Comparison of ENCODE assay signal across 15 cellular contexts in genomic region chr15:38377547-38378161, GRCh38.
DNase-seq lines count a peak whose midpoint lies in the region; ATAC-seq and TF ChIP-seq lines count a peak whose summit lies in the region.
"Had no signal": no experiment of that assay in that cellular context is flagged by ENCODE, and none has a peak within 500 bp of the region (broad histone marks: within the 10 kb centered on the region; RNA-seq: fewer than 3 reads in every experiment).

No MANE protein-coding gene starts in this region.

- H2BK15ac ChIP-seq in neuronal stem cell (ENCODE audit: low read length) = no peak overlapping the region

- ATAC-seq in left cardiac atrium (peak; percentile 27 to 33), upper lobe of left lung (ENCODE audit: low FRiP score in 2 of 2) (peak in 1 of 2 donors; percentile 13)
- ATAC-seq in activated naive CD8-positive, alpha-beta T cell treated with anti-CD3 and anti-CD28 coated beads, Interleukin-2, amount 50 U/mL, for 24 hours = no peak
- ATAC-seq: activated T-helper 17 cell treated with anti-CD3 and anti-CD28 coated beads, Interleukin-2, amount 50 U/mL, for 72 hours; foreskin keratinocyte had no signal

- H2BK120ac ChIP-seq in neuronal stem cell (ENCODE audit: low read depth, low read length) = no peak overlapping the region

- intact Hi-C loops in colonic mucosa (cut with DNase I) = no loop called here
- intact Hi-C loops in left cardiac atrium (cut with DNase I) = no loop called here

- H3K4me3 Mint-ChIP-seq in activated naive CD8-positive, alpha-beta T cell treated with anti-CD3 and anti-CD28 coated beads, Interleukin-2, amount 50 U/mL, for 24 hours = no peak overlapping the region
- H3K4me3 Mint-ChIP-seq: activated T-helper 17 cell treated with anti-CD3 and anti-CD28 coated beads, Interleukin-2, amount 50 U/mL, for 72 hours had no signal

- H3K4ac ChIP-seq in neuronal stem cell (ENCODE audit: low read length) = no peak overlapping the region

- no peak overlapping the region for H3K4me2 ChIP-seq in neuronal stem cell (ENCODE audit: insufficient read depth, low read length, poor library complexity, severe bottlenecking)

- no peak overlapping the region for H2BK5ac ChIP-seq in neuronal stem cell (ENCODE audit: low read length)

- TF ChIP-seq CTCF in colonic mucosa (IDR thresholded peaks at IDR 0.05) = no peak
- TF ChIP-seq CTCF in upper lobe of left lung (IDR thresholded peaks at IDR 0.05) = no peak

- no peak overlapping the region for H2BK12ac ChIP-seq in neuronal stem cell (ENCODE audit: low read length)

- peak overlapping the region; percentile 55 for H3K27ac ChIP-seq in colonic mucosa
- no peak overlapping the region for H3K27ac ChIP-seq in neuronal stem cell (replicated peaks; ENCODE audit: low read length)
- H3K27ac ChIP-seq in upper lobe of left lung = peak overlapping the region in 3 of 4 donors; percentile 24 to 51 (median 40)
- H3K27ac ChIP-seq: C4-2B, foreskin keratinocyte, ovary had no signal

- no peaks in the 10 kb centered on the region for H3K9me3 ChIP-seq in colonic mucosa
- peaks cover 0 to 1% of the 10 kb centered on the region in 2 donors for H3K9me3 ChIP-seq in neuronal stem cell (replicated peaks in 1 of 2; ENCODE audit: control insufficient read depth in 2 of 2, insufficient read depth in 1 of 2, low read depth in 1 of 2, low read length in 2 of 2)
- H3K9me3 ChIP-seq in upper lobe of left lung = no peaks in the 10 kb centered on the region
- H3K9me3 ChIP-seq: ovary had no signal

- H3K9ac ChIP-seq in colonic mucosa (ENCODE audit: low read depth in 2 of 2, low read length in 2 of 2) (no peak overlapping the region), neuronal stem cell (ENCODE audit: low read depth, low read length, poor library complexity) (no peak overlapping the region)

- H3K14ac ChIP-seq in neuronal stem cell (ENCODE audit: low read length) = no peak overlapping the region

- no peak overlapping the region for H3K18ac ChIP-seq in neuronal stem cell (ENCODE audit: low read length)

- H3K4me3 ChIP-seq in colonic mucosa = no peak overlapping the region
- no peak overlapping the region for H3K4me3 ChIP-seq in neuronal stem cell (ENCODE audit: low read length in 2 of 2)
- H3K4me3 ChIP-seq in upper lobe of left lung = no peak overlapping the region
- H3K4me3 ChIP-seq: ovary had no signal

- H3K27ac Mint-ChIP-seq in activated naive CD8-positive, alpha-beta T cell treated with anti-CD3 and anti-CD28 coated beads, Interleukin-2, amount 50 U/mL, for 24 hours = no peak overlapping the region
- H3K27ac Mint-ChIP-seq: activated T-helper 17 cell treated with anti-CD3 and anti-CD28 coated beads, Interleukin-2, amount 50 U/mL, for 72 hours had no signal

- no peaks in the 10 kb centered on the region for H3K4me1 Mint-ChIP-seq in activated naive CD8-positive, alpha-beta T cell treated with anti-CD3 and anti-CD28 coated beads, Interleukin-2, amount 50 U/mL, for 24 hours
- H3K4me1 Mint-ChIP-seq: activated T-helper 17 cell treated with anti-CD3 and anti-CD28 coated beads, Interleukin-2, amount 50 U/mL, for 72 hours had no signal

- H3K36me3 ChIP-seq in colonic mucosa (no peaks in the 10 kb centered on the region), neuronal stem cell (replicated peaks in 1 of 2; ENCODE audit: control insufficient read depth in 2 of 2, insufficient read depth in 2 of 2, low read length in 2 of 2) (no peaks in the 10 kb centered on the region), upper lobe of left lung (no peaks in the 10 kb centered on the region)
- H3K36me3 ChIP-seq: ovary had no signal

- no peak overlapping the region for H2AK5ac ChIP-seq in neuronal stem cell (ENCODE audit: low read depth, low read length)

- no peak overlapping the region for H4K91ac ChIP-seq in neuronal stem cell (ENCODE audit: low read depth, low read length, poor library complexity)

- H3K9me3 Mint-ChIP-seq in activated naive CD8-positive, alpha-beta T cell treated with anti-CD3 and anti-CD28 coated beads, Interleukin-2, amount 50 U/mL, for 24 hours = no peaks in the 10 kb centered on the region
- H3K9me3 Mint-ChIP-seq: activated T-helper 17 cell treated with anti-CD3 and anti-CD28 coated beads, Interleukin-2, amount 50 U/mL, for 72 hours had no signal

- no peak overlapping the region for H4K8ac ChIP-seq in neuronal stem cell (ENCODE audit: low read depth, low read length)

- no peak for TF ChIP-seq POLR2A in upper lobe of left lung (IDR thresholded peaks at IDR 0.05)

- TF ChIP-seq EP300 in upper lobe of left lung (IDR thresholded peaks at IDR 0.05) = no peak

- H3K79me1 ChIP-seq in neuronal stem cell (ENCODE audit: low read depth, low read length) = no peaks in the 10 kb centered on the region

- H2AFZ ChIP-seq in neuronal stem cell (ENCODE audit: low read length) = peak overlapping the region; percentile 60

- H3K27me3 ChIP-seq in colonic mucosa (no peaks in the 10 kb centered on the region), neuronal stem cell (ENCODE audit: control insufficient read depth in 3 of 3, insufficient read depth in 3 of 3, low read depth in 1 of 3, low read length in 3 of 3) (no peaks in the 10 kb centered on the region), upper lobe of left lung (no peaks in the 10 kb centered on the region)
- H3K27me3 ChIP-seq: ovary had no signal

- WGBS in neuronal stem cell (ENCODE audit: extremely low coverage in 2 of 2, insufficient read length in 2 of 2, insufficient replicate concordance in 1 of 2), 2 donors = no CpG with 5 or more reads among the region's 2 CpGs
- WGBS in upper lobe of left lung, 2 donors = 65 to 69% methylated on average over 2 of the region's 2 CpGs

- H3K4me1 ChIP-seq in colonic mucosa (no peaks in the 10 kb centered on the region), neuronal stem cell (ENCODE audit: control insufficient read depth in 2 of 2, insufficient read depth in 1 of 2, low read depth in 1 of 2, low read length in 2 of 2) (peaks cover 0 to 9% of the 10 kb centered on the region in 2 donors), upper lobe of left lung (peaks cover 3 to 8% (median 4%) of the 10 kb centered on the region in 4 donors)
- H3K4me1 ChIP-seq: foreskin keratinocyte had no signal

- H3K27me3 Mint-ChIP-seq in activated naive CD8-positive, alpha-beta T cell treated with anti-CD3 and anti-CD28 coated beads, Interleukin-2, amount 50 U/mL, for 24 hours = peaks cover 28% of the 10 kb centered on the region

- H3K23ac ChIP-seq in neuronal stem cell (ENCODE audit: low read depth, low read length, poor library complexity) = no peak overlapping the region

- DNase-seq in colonic mucosa (no peak), left cardiac atrium (no peak), neuronal stem cell (ENCODE audit: low spot score) (no peak), upper lobe of left lung (no peak), DMS 273 (lab: John Stamatoyannopoulos, UW; ENCODE audit: unreplicated experiment) (no peak), DMS114 treated with DMSO at 0.1 percent for 48 hours (lab: John Stamatoyannopoulos, UW; ENCODE audit: unreplicated experiment) (no peak)
- no peak for DNase-seq in activated naive CD8-positive, alpha-beta T cell treated with anti-CD3 and anti-CD28 coated beads, Interleukin-2, amount 50 U/mL, for 24 hours
- DNase-seq: DMS79; effector CD8-positive, alpha-beta T cell; NCI-H1092 treated with DMSO at 0.1 percent for 48 hours; NCI-H748 treated with DMSO at 0.1 percent for 48 hours had no signal

- no peaks in the 10 kb centered on the region for H3K36me3 Mint-ChIP-seq in activated naive CD8-positive, alpha-beta T cell treated with anti-CD3 and anti-CD28 coated beads, Interleukin-2, amount 50 U/mL, for 24 hours (ENCODE audit: low read depth)
